Comparison of ENCODE assay signal across 21 cellular contexts in genomic region chr9:95752129-95752731, GRCh38.
DNase-seq lines count a peak whose midpoint lies in the region; ATAC-seq and TF ChIP-seq lines count a peak whose summit lies in the region.
"Had no signal": no experiment of that assay in that cellular context is flagged by ENCODE, and none has a peak within 500 bp of the region (broad histone marks: within the 10 kb centered on the region; RNA-seq: fewer than 3 reads in every experiment).

No MANE protein-coding gene starts in this region.

- H3K36me3 ChIP-seq in RWPE2 (ENCODE audit: low read depth) (no peaks in the 10 kb centered on the region), iPS DF 6.9 (ENCODE audit: control insufficient read depth, insufficient read depth, low read length) (no peaks in the 10 kb centered on the region), trophoblast cell (ENCODE audit: control insufficient read depth in 1 of 2, insufficient read depth in 2 of 2, low read length in 2 of 2) (no peaks in the 10 kb centered on the region)
- H3K36me3 ChIP-seq: BLaER1 treated with 17β-estradiol and CSF1 and Interleukin-3, amounts not matched to agents 10 nM and 100 nM; heart left ventricle; SJSA1 had no signal

- peaks cover 21% of the 10 kb centered on the region for H3K27me3 ChIP-seq in AG04450 (ENCODE audit: control insufficient read depth, insufficient read depth, low read length)
- peaks cover 2% of the 10 kb centered on the region for H3K27me3 ChIP-seq in RWPE2 (ENCODE audit: insufficient read depth, poor library complexity, severe bottlenecking)
- H3K27me3 ChIP-seq in iPS DF 6.9 (ENCODE audit: control insufficient read depth, insufficient read depth, low read length): peaks cover 12% of the 10 kb centered on the region; the same call in 1 of the 2 replicates
- peaks cover 5% of the 10 kb centered on the region for H3K27me3 ChIP-seq in trophoblast cell (ENCODE audit: insufficient read depth, low read length)
- H3K27me3 ChIP-seq: BLaER1 treated with 17β-estradiol and CSF1 and Interleukin-3, amounts not matched to agents 10 nM and 100 nM; SJSA1 had no signal

- peak overlapping the region; percentile 60 for H3K4me2 ChIP-seq in trophoblast cell (ENCODE audit: low read length)
- H3K4me2 ChIP-seq: A549; BLaER1 treated with 17β-estradiol and CSF1 and Interleukin-3, amounts not matched to agents 10 nM and 100 nM had no signal

- no peak overlapping the region for H3K27ac ChIP-seq in AG04450 (ENCODE audit: low read depth, low read length)
- H3K27ac ChIP-seq in RWPE2 (ENCODE audit: poor library complexity, severe bottlenecking): no peak overlapping the region
- H3K27ac ChIP-seq in iPS DF 6.9 (ENCODE audit: low read length): no peak overlapping the region
- H3K27ac ChIP-seq in trophoblast cell (ENCODE audit: low read depth, low read length): no peak overlapping the region
- H3K27ac ChIP-seq: A549; BLaER1 treated with 17β-estradiol and CSF1 and Interleukin-3, amounts not matched to agents 10 nM and 100 nM; heart left ventricle; SJSA1 had no signal

- H4K91ac ChIP-seq in trophoblast cell (ENCODE audit: low read depth, low read length): peak overlapping the region; percentile 67

- H3K4ac ChIP-seq in trophoblast cell (ENCODE audit: low read depth, low read length): no peak overlapping the region

- no peaks in the 10 kb centered on the region; the same call in 1 of the 2 replicates for H3K9me3 ChIP-seq in AG04450 (ENCODE audit: control insufficient read depth, insufficient read depth, low read length)
- H3K9me3 ChIP-seq in RWPE2 (ENCODE audit: severe bottlenecking): no peaks in the 10 kb centered on the region
- no peaks in the 10 kb centered on the region for H3K9me3 ChIP-seq in iPS DF 6.9 (ENCODE audit: control insufficient read depth, insufficient read depth, low read length)
- H3K9me3 ChIP-seq in trophoblast cell (ENCODE audit: insufficient read depth, low read depth, low read length): peaks cover 2% of the 10 kb centered on the region
- H3K9me3 ChIP-seq: A549; BLaER1 treated with 17β-estradiol and CSF1 and Interleukin-3, amounts not matched to agents 10 nM and 100 nM; heart left ventricle; SJSA1 had no signal

- no peak overlapping the region for H3K9ac ChIP-seq in trophoblast cell (ENCODE audit: low read length)
- H3K9ac ChIP-seq: BLaER1 treated with 17β-estradiol and CSF1 and Interleukin-3, amounts not matched to agents 10 nM and 100 nM had no signal

- peaks cover 3% of the 10 kb centered on the region for H3K79me2 ChIP-seq in trophoblast cell (ENCODE audit: control insufficient read depth, insufficient read depth, low read length, poor library complexity)

- H3K14ac ChIP-seq in trophoblast cell (ENCODE audit: low read length): peak overlapping the region; percentile 77

- peak overlapping the region; percentile 47 for H2AK5ac ChIP-seq in trophoblast cell (ENCODE audit: low read length)

- ATAC-seq in RWPE2 (ENCODE audit: low read depth) (peak; percentile 38; the same call in 1 of the 3 replicates), GM19023 (IDR thresholded peaks at IDR 0.05; ENCODE audit: unreplicated experiment) (no peak)
- ATAC-seq: A549; HCT116; stimulated activated naive B cell treated with anti-CD40 and anti-IgM and Interleukin-4, amounts not matched to agents 10 μg/mL and 1 μg/mL and 100 μg/mL, for 72 hours had no signal

- H3K18ac ChIP-seq in trophoblast cell (ENCODE audit: low read length): peak overlapping the region; percentile 72

- peak overlapping the region; percentile 60 for H2AFZ ChIP-seq in trophoblast cell (ENCODE audit: insufficient read depth, low read length, poor library complexity)

- DNase-seq in AG04450 (ENCODE audit: low read depth, low spot score) (no peak), RWPE2 (ENCODE audit: low spot score) (no peak), iPS DF 6.9 (ENCODE audit: low read depth, low spot score) (no peak), trophoblast cell (no peak), H4 (ENCODE audit: low spot score) (no peak), NCI-H510A (lab: John Stamatoyannopoulos, UW) (no peak)
- no peak for DNase-seq in activated CD8-positive, alpha-beta memory T cell treated with anti-CD3 and anti-CD28 coated beads, Interleukin-2, amount 50 U/mL, for 4 hours
- DNase-seq: activated CD4-positive, alpha-beta T cell treated with anti-CD3 and anti-CD28 coated beads, Interleukin-2, amount 50 U/mL, for 1 hour; activated effector memory CD4-positive, alpha-beta T cell treated with anti-CD3 and anti-CD28 coated beads, Interleukin-2, amount 50 U/mL, for 16 hours; caudate nucleus; effector CD8-positive, alpha-beta T cell; heart left ventricle; NCI-H748 treated with DMSO at 0.1 percent for 48 hours; OCI-M1; retina; stimulated activated naive B cell treated with anti-CD40 and anti-IgM and Interleukin-4, amounts not matched to agents 10 μg/mL and 1 μg/mL and 100 μg/mL, for 72 hours had no signal

- WGBS in iPS DF 6.9 (ENCODE audit: insufficient coverage, insufficient read length): no CpG with 5 or more reads among the region's 41 CpGs
- no CpG with 5 or more reads among the region's 41 CpGs for WGBS in trophoblast cell (ENCODE audit: extremely low coverage, insufficient coverage, insufficient read length)

- CTCF ChIA-PET in AG04450 (lab: Charles Lee): interaction anchor here (0.6 to 0.7 kb wide), 3 partner anchors 9 to 1620 kb away, joined by 3 to 5 read pairs (median 4); no protein-coding TSS in a partner anchor

- no peak for TF ChIP-seq CTCF in AG04450 (IDR thresholded peaks at IDR 0.05; ENCODE audit: low read depth, low read length)
- no peak for TF ChIP-seq CTCF in RWPE2 (IDR thresholded peaks at IDR 0.05; ENCODE audit: poor library complexity, severe bottlenecking)

- H4K8ac ChIP-seq in trophoblast cell (ENCODE audit: low read depth, low read length): peak overlapping the region; percentile 66

- peaks cover 2% of the 10 kb centered on the region for H3K4me1 ChIP-seq in RWPE2 (ENCODE audit: insufficient read depth, poor library complexity, severe bottlenecking)
- H3K4me1 ChIP-seq in iPS DF 6.9 (ENCODE audit: control insufficient read depth, insufficient read depth, low read length): peaks cover 11% of the 10 kb centered on the region
- peaks cover 25 to 26% of the 10 kb centered on the region in 2 experiments for H3K4me1 ChIP-seq in trophoblast cell (ENCODE audit: control insufficient read depth in 1 of 2, insufficient read depth in 2 of 2, low read length in 2 of 2)
- H3K4me1 ChIP-seq: A549; BLaER1 treated with 17β-estradiol and CSF1 and Interleukin-3, amounts not matched to agents 10 nM and 100 nM had no signal

- peak overlapping the region; percentile 79 for H2BK120ac ChIP-seq in trophoblast cell (ENCODE audit: insufficient read depth, low read length, poor library complexity)

- POLR2A ChIA-PET in AG04450 (lab: Yijun Ruan, JAX): interaction anchor here (0.6 kb wide), 1 partner anchor 419 kb away, joined by 3 read pairs; no protein-coding TSS in a partner anchor

- no peak overlapping the region for H3K23ac ChIP-seq in trophoblast cell (ENCODE audit: low read length)

- peak overlapping the region; percentile 26 for H4K12ac ChIP-seq in trophoblast cell (ENCODE audit: low read depth, low read length)

- H3K79me1 ChIP-seq in trophoblast cell (ENCODE audit: low read length): peaks cover 11% of the 10 kb centered on the region

- peak overlapping the region; percentile 85 for H2BK12ac ChIP-seq in trophoblast cell (ENCODE audit: low read length)

- peak overlapping the region; percentile 4; the same call in 1 of the 2 replicates for H3K4me3 ChIP-seq in AG04450 (ENCODE audit: low read depth, low read length)
- H3K4me3 ChIP-seq in RWPE2 (ENCODE audit: severe bottlenecking): peak overlapping the region; percentile 11
- peak overlapping the region; percentile 64; the same call in 1 of the 2 replicates for H3K4me3 ChIP-seq in iPS DF 6.9 (ENCODE audit: low read length)
- no peak overlapping the region for H3K4me3 ChIP-seq in trophoblast cell (ENCODE audit: low read depth, low read length)
- H3K4me3 ChIP-seq: A549; BLaER1 treated with 17β-estradiol and CSF1 and Interleukin-3, amounts not matched to agents 10 nM and 100 nM; SJSA1 had no signal

- H2BK5ac ChIP-seq in trophoblast cell (ENCODE audit: low read depth, low read length, poor library complexity): no peak overlapping the region
